In the genomic region with DNA sequence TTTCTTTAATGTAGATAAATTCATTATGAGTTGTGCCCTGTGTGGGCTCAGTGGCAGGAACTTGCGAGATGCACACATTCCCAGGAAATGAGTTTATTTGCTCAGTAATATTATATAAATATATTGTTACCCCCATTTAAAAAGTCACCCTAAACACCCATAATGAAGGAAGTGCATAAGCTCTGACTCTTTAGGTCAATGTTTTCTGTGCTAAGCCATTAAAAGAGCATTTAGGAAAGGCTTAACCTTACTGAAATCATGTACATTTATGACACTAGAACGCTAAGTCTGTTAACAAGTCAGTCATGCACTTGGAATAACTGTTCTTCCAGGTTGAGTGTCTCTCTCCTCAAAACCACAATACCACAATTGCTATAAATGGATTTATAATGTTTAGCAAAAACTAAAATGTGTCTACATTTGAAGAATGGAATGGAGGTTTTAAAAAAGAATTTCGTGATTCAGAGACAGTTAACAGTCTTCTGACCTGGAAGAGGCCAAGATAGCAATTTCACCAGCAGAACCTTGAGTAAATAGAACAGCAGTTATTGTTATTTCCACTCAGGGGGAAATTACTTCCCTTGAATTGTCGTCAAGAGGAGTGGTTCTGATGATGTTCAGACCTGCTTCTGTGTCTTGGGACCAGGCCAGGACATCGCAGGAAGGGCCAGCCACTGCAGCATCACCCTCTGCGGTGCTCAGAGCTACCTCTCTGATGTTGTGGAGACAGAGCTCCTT, we compare ENCODE assay signal across 1 cellular context.
A peak's percentile ranks its signal among the peaks of the same experiment; 100 is the strongest.
TF ChIP-seq lines count a peak whose summit lies in the region.

No MANE protein-coding gene starts in this region.

TF ChIP-seq in HEK293, 187 proteins besides CTCF, POLR2A, EP300 and RAD21 (continued from another document):
- TF ChIP-seq, protein P1, sequence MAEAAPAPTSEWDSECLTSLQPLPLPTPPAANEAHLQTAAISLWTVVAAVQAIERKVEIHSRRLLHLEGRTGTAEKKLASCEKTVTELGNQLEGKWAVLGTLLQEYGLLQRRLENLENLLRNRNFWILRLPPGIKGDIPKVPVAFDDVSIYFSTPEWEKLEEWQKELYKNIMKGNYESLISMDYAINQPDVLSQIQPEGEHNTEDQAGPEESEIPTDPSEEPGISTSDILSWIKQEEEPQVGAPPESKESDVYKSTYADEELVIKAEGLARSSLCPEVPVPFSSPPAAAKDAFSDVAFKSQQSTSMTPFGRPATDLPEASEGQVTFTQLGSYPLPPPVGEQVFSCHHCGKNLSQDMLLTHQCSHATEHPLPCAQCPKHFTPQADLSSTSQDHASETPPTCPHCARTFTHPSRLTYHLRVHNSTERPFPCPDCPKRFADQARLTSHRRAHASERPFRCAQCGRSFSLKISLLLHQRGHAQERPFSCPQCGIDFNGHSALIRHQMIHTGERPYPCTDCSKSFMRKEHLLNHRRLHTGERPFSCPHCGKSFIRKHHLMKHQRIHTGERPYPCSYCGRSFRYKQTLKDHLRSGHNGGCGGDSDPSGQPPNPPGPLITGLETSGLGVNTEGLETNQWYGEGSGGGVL (tag by site-specific recombination; IDR thresholded peaks at IDR 0.05), result no peak
- TF ChIP-seq EGR2 (tag by site-specific recombination; IDR thresholded peaks at IDR 0.05; ENCODE audit: low read depth) (no peak), INSM2 (tag by site-specific recombination; IDR thresholded peaks at IDR 0.05) (no peak), ZNF645 (tag by site-specific recombination; IDR thresholded peaks at IDR 0.05) (no peak), ZNF391 (tag by site-specific recombination; IDR thresholded peaks at IDR 0.05; ENCODE audit: borderline replicate concordance, low read depth) (no peak), ZBTB48 (tag by site-specific recombination; IDR thresholded peaks at IDR 0.05) (no peak), ZNF26 (tag by site-specific recombination; IDR thresholded peaks at IDR 0.05) (no peak), GLI2 (tag by site-specific recombination; IDR thresholded peaks at IDR 0.05; ENCODE audit: borderline replicate concordance, low read depth) (peak; percentile 62), ZNF175 (tag by site-specific recombination; IDR thresholded peaks at IDR 0.05) (no peak), ZNF311 (tag by site-specific recombination; IDR thresholded peaks at IDR 0.05; ENCODE audit: borderline replicate concordance) (no peak), KLF16 (tag by site-specific recombination; IDR thresholded peaks at IDR 0.05) (no peak), ZBTB17 (tag by site-specific recombination; IDR thresholded peaks at IDR 0.05) (peak; percentile 30; the same call in 1 of the 2 replicates), ZNF239 (tag by site-specific recombination; IDR thresholded peaks at IDR 0.05) (no peak), ZNF121 (tag by site-specific recombination; IDR thresholded peaks at IDR 0.05) (no peak), ZNF629 (tag by site-specific recombination; IDR thresholded peaks at IDR 0.05) (peak; percentile 60), TCF7L2 (IDR thresholded peaks at IDR 0.05; ENCODE audit: borderline replicate concordance, low read depth, low read length) (no peak), ZFHX2 (tag by site-specific recombination; conservative IDR thresholded peaks at IDR 0.05) (no peak), ZNF366 (tag by site-specific recombination; conservative IDR thresholded peaks at IDR 0.05) (peak; percentile 66), ZNF600 (tag by site-specific recombination; IDR thresholded peaks at IDR 0.05) (no peak), TRIM28 (IDR thresholded peaks at IDR 0.05; ENCODE audit: borderline replicate concordance, low read length) (no peak), ZNF658 (tag by site-specific recombination; IDR thresholded peaks at IDR 0.05) (no peak), ZNF664 (tag by site-specific recombination; IDR thresholded peaks at IDR 0.05) (no peak), ZNF473 (tag by site-specific recombination; IDR thresholded peaks at IDR 0.05) (no peak), KLF8 (tag by site-specific recombination; IDR thresholded peaks at IDR 0.05) (peak; percentile 75), SP2 (tag by site-specific recombination; IDR thresholded peaks at IDR 0.05) (no peak), ZSCAN23 (tag by site-specific recombination; IDR thresholded peaks at IDR 0.05) (no peak), ZNF426 (tag by site-specific recombination; IDR thresholded peaks at IDR 0.05) (no peak), ZNF354C (tag by site-specific recombination; IDR thresholded peaks at IDR 0.05; ENCODE audit: borderline replicate concordance, low read depth) (no peak), ZNF561 (tag by site-specific recombination; IDR thresholded peaks at IDR 0.05; ENCODE audit: borderline replicate concordance) (peak; percentile 61; the same call in 1 of the 2 replicates), TSHZ1 (tag by site-specific recombination; IDR thresholded peaks at IDR 0.05; ENCODE audit: borderline replicate concordance) (peak; percentile 42; the same call in 1 of the 2 replicates)
- TF ChIP-seq, protein P2, sequence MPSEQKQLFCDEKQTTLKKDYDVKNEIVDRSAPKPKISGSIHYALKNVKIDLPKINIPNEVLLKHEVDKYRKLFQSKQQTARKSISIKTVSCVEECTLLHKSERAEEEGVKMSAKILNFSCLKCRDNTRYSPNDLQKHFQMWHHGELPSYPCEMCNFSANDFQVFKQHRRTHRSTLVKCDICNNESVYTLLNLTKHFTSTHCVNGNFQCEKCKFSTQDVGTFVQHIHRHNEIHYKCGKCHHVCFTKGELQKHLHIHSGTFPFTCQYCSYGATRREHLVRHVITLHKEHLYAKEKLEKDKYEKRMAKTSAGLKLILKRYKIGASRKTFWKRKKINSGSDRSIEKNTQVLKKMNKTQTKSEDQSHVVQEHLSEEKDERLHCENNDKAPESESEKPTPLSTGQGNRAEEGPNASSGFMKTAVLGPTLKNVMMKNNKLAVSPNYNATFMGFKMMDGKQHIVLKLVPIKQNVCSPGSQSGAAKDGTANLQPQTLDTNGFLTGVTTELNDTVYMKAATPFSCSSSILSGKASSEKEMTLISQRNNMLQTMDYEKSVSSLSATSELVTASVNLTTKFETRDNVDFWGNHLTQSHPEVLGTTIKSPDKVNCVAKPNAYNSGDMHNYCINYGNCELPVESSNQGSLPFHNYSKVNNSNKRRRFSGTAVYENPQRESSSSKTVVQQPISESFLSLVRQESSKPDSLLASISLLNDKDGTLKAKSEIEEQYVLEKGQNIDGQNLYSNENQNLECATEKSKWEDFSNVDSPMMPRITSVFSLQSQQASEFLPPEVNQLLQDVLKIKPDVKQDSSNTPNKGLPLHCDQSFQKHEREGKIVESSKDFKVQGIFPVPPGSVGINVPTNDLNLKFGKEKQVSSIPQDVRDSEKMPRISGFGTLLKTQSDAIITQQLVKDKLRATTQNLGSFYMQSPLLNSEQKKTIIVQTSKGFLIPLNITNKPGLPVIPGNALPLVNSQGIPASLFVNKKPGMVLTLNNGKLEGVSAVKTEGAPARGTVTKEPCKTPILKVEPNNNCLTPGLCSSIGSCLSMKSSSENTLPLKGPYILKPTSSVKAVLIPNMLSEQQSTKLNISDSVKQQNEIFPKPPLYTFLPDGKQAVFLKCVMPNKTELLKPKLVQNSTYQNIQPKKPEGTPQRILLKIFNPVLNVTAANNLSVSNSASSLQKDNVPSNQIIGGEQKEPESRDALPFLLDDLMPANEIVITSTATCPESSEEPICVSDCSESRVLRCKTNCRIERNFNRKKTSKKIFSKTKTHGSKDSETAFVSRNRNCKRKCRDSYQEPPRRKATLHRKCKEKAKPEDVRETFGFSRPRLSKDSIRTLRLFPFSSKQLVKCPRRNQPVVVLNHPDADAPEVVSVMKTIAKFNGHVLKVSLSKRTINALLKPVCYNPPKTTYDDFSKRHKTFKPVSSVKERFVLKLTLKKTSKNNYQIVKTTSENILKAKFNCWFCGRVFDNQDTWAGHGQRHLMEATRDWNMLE (tag by site-specific recombination; conservative IDR thresholded peaks at IDR 0.05; ENCODE audit: low read depth), result no peak
TF ChIP-seq in HEK293: peak in this region for 20.
